In genomic region chr2:19361325-19361990, GRCh38 we compare ENCODE assay signal across 8 cellular contexts.
DNase-seq lines count a peak whose midpoint lies in the region; ATAC-seq lines count a peak whose summit lies in the region.

No MANE protein-coding gene starts in this region.

- no peaks in the 10 kb centered on the region for H3K9me3 Mint-ChIP-seq in stimulated activated naive CD8-positive, alpha-beta T cell treated with anti-CD3 and anti-CD28 coated beads, Interleukin-15, Interleukin-2, amounts not matched to agents 100 ng/mL and 50 ng/mL, for 24 hours

- no peak for ATAC-seq in stimulated activated naive CD8-positive, alpha-beta T cell treated with anti-CD3 and anti-CD28 coated beads, Interleukin-15, Interleukin-2, amounts not matched to agents 100 U/mL and 50 U/mL, for 24 hours
- no peak for ATAC-seq in GM19035 (IDR thresholded peaks at IDR 0.05; ENCODE audit: unreplicated experiment)

- no peaks in the 10 kb centered on the region for H3K9me3 ChIP-seq in effector memory CD4-positive, alpha-beta T cell (ENCODE audit: control insufficient read depth, low read length)
- H3K9me3 ChIP-seq in muscle layer of colon (ENCODE audit: low read length): no peaks in the 10 kb centered on the region

- peaks cover 44% of the 10 kb centered on the region for H3K27me3 ChIP-seq in effector memory CD4-positive, alpha-beta T cell (replicated peaks; ENCODE audit: control insufficient read depth, insufficient read depth, low read length, poor library complexity, severe bottlenecking)
- H3K27me3 ChIP-seq in muscle layer of colon (ENCODE audit: control insufficient read depth in 1 of 2, insufficient read depth in 2 of 2, low read length in 2 of 2): peaks cover 8 to 37% of the 10 kb centered on the region in 2 donors

- H3K27ac ChIP-seq in effector memory CD4-positive, alpha-beta T cell (ENCODE audit: insufficient read depth, low read length, poor library complexity, severe bottlenecking): no peak overlapping the region
- peak overlapping the region; percentile 67 for H3K27ac ChIP-seq in muscle layer of colon (ENCODE audit: low read depth, low read length)

- peaks cover 48% of the 10 kb centered on the region for H3K4me1 ChIP-seq in effector memory CD4-positive, alpha-beta T cell (ENCODE audit: control insufficient read depth, insufficient read depth, low read length, poor library complexity, severe bottlenecking)
- peaks cover 21% of the 10 kb centered on the region for H3K4me1 ChIP-seq in muscle layer of colon (ENCODE audit: insufficient read depth, low read length)

- no peak overlapping the region for H3K27ac Mint-ChIP-seq in stimulated activated naive CD8-positive, alpha-beta T cell treated with anti-CD3 and anti-CD28 coated beads, Interleukin-15, Interleukin-2, amounts not matched to agents 100 ng/mL and 50 ng/mL, for 24 hours

- H3K4me3 ChIP-seq in effector memory CD4-positive, alpha-beta T cell (ENCODE audit: insufficient read depth, low read depth, low read length, poor library complexity, severe bottlenecking): peak overlapping the region; percentile 52
- peak overlapping the region; percentile 50 to 69 for H3K4me3 ChIP-seq in muscle layer of colon (ENCODE audit: low read depth in 1 of 2, low read length in 2 of 2)

- no peak for DNase-seq in stimulated activated naive CD8-positive, alpha-beta T cell treated with anti-CD3 and anti-CD28 coated beads, Interleukin-15, Interleukin-2, amounts not matched to agents 100 U/mL and 50 U/mL, for 24 hours
- no peak for DNase-seq in effector memory CD4-positive, alpha-beta T cell
- no peak for DNase-seq in epidermal melanocyte (ENCODE audit: insufficient read length, low spot score)
- DNase-seq in NK-92 (lab: John Stamatoyannopoulos, UW; ENCODE audit: unreplicated experiment): no peak
- DNase-seq in NK-92 treated with Interleukin-12 subunit alpha and Interleukin-12 subunit beta, amount 100 ng/mL, for 24 hours (lab: John Stamatoyannopoulos, UW): no peak

- H3K36me3 ChIP-seq in effector memory CD4-positive, alpha-beta T cell (ENCODE audit: control insufficient read depth, insufficient read depth, low read length): no peaks in the 10 kb centered on the region
- H3K36me3 ChIP-seq in muscle layer of colon (ENCODE audit: insufficient read depth, low read length): no peaks in the 10 kb centered on the region

- H3K27me3 Mint-ChIP-seq in stimulated activated naive CD8-positive, alpha-beta T cell treated with anti-CD3 and anti-CD28 coated beads, Interleukin-15, Interleukin-2, amounts not matched to agents 100 ng/mL and 50 ng/mL, for 24 hours: peaks cover 72% of the 10 kb centered on the region

- H3K9ac ChIP-seq in muscle layer of colon (ENCODE audit: low read length): no peak overlapping the region

- no peaks in the 10 kb centered on the region for H3K36me3 Mint-ChIP-seq in stimulated activated naive CD8-positive, alpha-beta T cell treated with anti-CD3 and anti-CD28 coated beads, Interleukin-15, Interleukin-2, amounts not matched to agents 100 ng/mL and 50 ng/mL, for 24 hours (ENCODE audit: low read depth)

- peaks cover 49% of the 10 kb centered on the region for H3K4me1 Mint-ChIP-seq in stimulated activated naive CD8-positive, alpha-beta T cell treated with anti-CD3 and anti-CD28 coated beads, Interleukin-15, Interleukin-2, amounts not matched to agents 100 ng/mL and 50 ng/mL, for 24 hours (ENCODE audit: low read depth)

- peak overlapping the region; percentile 98 for H3K4me3 Mint-ChIP-seq in stimulated activated naive CD8-positive, alpha-beta T cell treated with anti-CD3 and anti-CD28 coated beads, Interleukin-15, Interleukin-2, amounts not matched to agents 100 ng/mL and 50 ng/mL, for 24 hours
